ENCODE assay signal across 8 cellular contexts in genomic region chr11:104917259-104918112, GRCh38. TPM values are rescaled to one million over a fixed set of nuclear protein-coding genes. Genes with fewer than 3 reads are reported as not detected.
DNase-seq lines count a peak whose midpoint lies in the region; ATAC-seq, FAIRE-seq and TF ChIP-seq lines count a peak whose summit lies in the region.

No MANE protein-coding gene starts in this region.

- H3K4me3 Mint-ChIP-seq in activated T-helper 17 cell treated with anti-CD3 and anti-CD28 coated beads, Interleukin-2, amount 50 U/mL, for 72 hours = peak overlapping the region; percentile 86

- no peak overlapping the region for H3K14ac ChIP-seq in mesenchymal stem cell (ENCODE audit: low read length in 2 of 2)

- H3K4me1 ChIP-seq in mesenchymal stem cell (ENCODE audit: control insufficient read depth, insufficient read depth, low read depth, low read length) = no peaks in the 10 kb centered on the region

- no peak overlapping the region for H3K18ac ChIP-seq in mesenchymal stem cell (ENCODE audit: low read depth in 1 of 2, low read length in 2 of 2)

- H2BK15ac ChIP-seq in mesenchymal stem cell (ENCODE audit: low read depth, poor library complexity, severe bottlenecking) = no peak overlapping the region

- no peak overlapping the region for H4K8ac ChIP-seq in mesenchymal stem cell (ENCODE audit: low read length)

- H2AFZ ChIP-seq in mesenchymal stem cell (ENCODE audit: low read depth, low read length) = no peak overlapping the region

- H3K79me1 ChIP-seq in mesenchymal stem cell (replicated peaks; ENCODE audit: low read length, poor library complexity, severe bottlenecking) = no peaks in the 10 kb centered on the region

- peak overlapping the region; percentile 56 for H3K4me3 ChIP-seq in AG10803 (ENCODE audit: low read length)
- peak overlapping the region in 1 of 2 experiments; percentile 79 for H3K4me3 ChIP-seq in mesenchymal stem cell (ENCODE audit: insufficient read depth in 1 of 2, low read depth in 1 of 2, low read length in 2 of 2)

- no peak for TF ChIP-seq CTCF in AG10803 (conservative IDR thresholded peaks at IDR 0.05; ENCODE audit: low read length)

- H2BK12ac ChIP-seq in mesenchymal stem cell (ENCODE audit: low read length in 2 of 2) = no peak overlapping the region

- no peaks in the 10 kb centered on the region for H3K36me3 ChIP-seq in mesenchymal stem cell (ENCODE audit: control insufficient read depth in 1 of 2, insufficient read depth in 2 of 2, low read depth in 1 of 2, low read length in 2 of 2)

- H3K27ac ChIP-seq in mesenchymal stem cell (ENCODE audit: low read length, poor library complexity, severe bottlenecking) = no peak overlapping the region

- no peaks in the 10 kb centered on the region for H3K27me3 Mint-ChIP-seq in activated T-helper 17 cell treated with anti-CD3 and anti-CD28 coated beads, Interleukin-2, amount 50 U/mL, for 72 hours

- TF ChIP-seq POLR2A in GM12891 (IDR thresholded peaks at IDR 0.05; ENCODE audit: low read depth, low read length) = no peak

- no peak overlapping the region for H2BK5ac ChIP-seq in mesenchymal stem cell (ENCODE audit: low read depth, low read length, poor library complexity, severe bottlenecking)

- H3K4me1 Mint-ChIP-seq in activated T-helper 17 cell treated with anti-CD3 and anti-CD28 coated beads, Interleukin-2, amount 50 U/mL, for 72 hours = peaks cover 33% of the 10 kb centered on the region

- H3K4me2 ChIP-seq in mesenchymal stem cell (ENCODE audit: low read length, poor library complexity, severe bottlenecking) = no peak overlapping the region

- H3K9me3 ChIP-seq in mesenchymal stem cell (ENCODE audit: control insufficient read depth, low read length) = no peaks in the 10 kb centered on the region

- H3K23ac ChIP-seq in mesenchymal stem cell (ENCODE audit: low read length in 2 of 2) = no peak overlapping the region

- no peak overlapping the region for H2AK5ac ChIP-seq in mesenchymal stem cell (ENCODE audit: low read length, severe bottlenecking)

- H3K4ac ChIP-seq in mesenchymal stem cell (ENCODE audit: low read depth in 1 of 2, low read length in 2 of 2) = no peak overlapping the region

- DNase-seq in AG10803 (ENCODE audit: low read depth) (peak; percentile 44), mesenchymal stem cell (no peak), GM12891 (ENCODE audit: insufficient read length, low spot score) (no peak), NOMO-1 treated with DMSO at 0.1 percent for 48 hours (lab: John Stamatoyannopoulos, UW; ENCODE audit: unreplicated experiment) (no peak), kidney tubule cell (ENCODE audit: low spot score) (no peak), D341Med (ENCODE audit: low spot score) (no peak)

- no peak for FAIRE-seq in GM12891 (lab: Jason Lieb, UNC)

- no peaks in the 10 kb centered on the region for H3K36me3 Mint-ChIP-seq in activated T-helper 17 cell treated with anti-CD3 and anti-CD28 coated beads, Interleukin-2, amount 50 U/mL, for 72 hours (ENCODE audit: low read depth)

- no peaks in the 10 kb centered on the region for H3K27me3 ChIP-seq in mesenchymal stem cell (ENCODE audit: control insufficient read depth in 1 of 2, insufficient read depth in 1 of 2, low read length in 2 of 2)

- H2BK120ac ChIP-seq in mesenchymal stem cell (ENCODE audit: low read depth, low read length) = no peak overlapping the region

- no peaks in the 10 kb centered on the region for H3K9me3 Mint-ChIP-seq in activated T-helper 17 cell treated with anti-CD3 and anti-CD28 coated beads, Interleukin-2, amount 50 U/mL, for 72 hours

- 72% methylated on average over 1 of the region's 4 CpGs for WGBS in mesenchymal stem cell

- no peak overlapping the region for H4K91ac ChIP-seq in mesenchymal stem cell (ENCODE audit: low read length)

- peak overlapping the region; percentile 82 for H3K9ac ChIP-seq in mesenchymal stem cell (ENCODE audit: low read length)

- ATAC-seq in GM21528 (IDR thresholded peaks at IDR 0.05; ENCODE audit: low FRiP score, unreplicated experiment) = peak; percentile 46
- ATAC-seq in activated T-helper 17 cell treated with anti-CD3 and anti-CD28 coated beads, Interleukin-2, amount 50 U/mL, for 72 hours (replicated peaks) = peak; percentile 50

- H3K27ac Mint-ChIP-seq in activated T-helper 17 cell treated with anti-CD3 and anti-CD28 coated beads, Interleukin-2, amount 50 U/mL, for 72 hours = peak overlapping the region; percentile 74

TF ChIP-seq in GM12891, 5 proteins besides CTCF, POLR2A, EP300 and RAD21:
- TF ChIP-seq POLR2AphosphoS5 (IDR thresholded peaks at IDR 0.05; ENCODE audit: low read depth, low read length) = no peak
- no peak for TF ChIP-seq POU2F2 (IDR thresholded peaks at IDR 0.05; ENCODE audit: low read depth, low read length)
- TF ChIP-seq TAF1 (IDR thresholded peaks at IDR 0.05; ENCODE audit: low read depth, low read length) = no peak
- no peak for TF ChIP-seq PAX5 (IDR thresholded peaks at IDR 0.05; ENCODE audit: insufficient read depth, low read length, severe bottlenecking)
- no peak for TF ChIP-seq SPI1 (IDR thresholded peaks at IDR 0.05; ENCODE audit: low read depth, low read length)
TF ChIP-seq in GM12891: peak in this region for 0.

RNA-seq across cellular contexts. Expression of gene CASP12, which starts 19.2 kb away (rescaled TPM):
- total RNA-seq in activated T-helper 17 cell treated with anti-CD3 and anti-CD28 coated beads, Interleukin-2, amount 50 U/mL, for 72 hours = not detected
- 1.7 TPM for polyA plus RNA-seq in mesenchymal stem cell (2013, experiment 1 of 2)
- 2.0 TPM for polyA plus RNA-seq in mesenchymal stem cell (2013, experiment 2 of 2)
- 0.06 TPM for polyA plus RNA-seq in GM12891 (2012; ENCODE audit: low read depth, missing spikeins)

RNA-seq across cellular contexts. Expression of gene CASP4, which starts 50.9 kb away (rescaled TPM):
- total RNA-seq in activated T-helper 17 cell treated with anti-CD3 and anti-CD28 coated beads, Interleukin-2, amount 50 U/mL, for 72 hours = 100 to 1,000 TPM in 1 of 2 donors, 10 to 100 TPM in 1; 78.2 to 108 TPM
- 386 TPM for polyA plus RNA-seq in mesenchymal stem cell (2013, experiment 1 of 2)
- 390 TPM for polyA plus RNA-seq in mesenchymal stem cell (2013, experiment 2 of 2)
- 68.7 TPM for polyA plus RNA-seq in GM12891 (2012; ENCODE audit: low read depth, missing spikeins)
